30 cellular contexts compared by ENCODE assay signal in genomic region chr12:25690996-25691864, GRCh38.
DNase-seq lines count a peak whose midpoint lies in the region; TF ChIP-seq lines count a peak whose summit lies in the region.
"Had no signal": no experiment of that assay in that cellular context is flagged by ENCODE, and none has a peak within 500 bp of the region (broad histone marks: within the 10 kb centered on the region; RNA-seq: fewer than 3 reads in every experiment).

No MANE protein-coding gene starts in this region.

- no peak overlapping the region for H3K4me3 ChIP-seq in brain microvascular endothelial cell (ENCODE audit: low read depth, low read length)
- no peak overlapping the region for H3K4me3 ChIP-seq in mesenchymal stem cell (ENCODE audit: insufficient read depth in 1 of 2, low read depth in 1 of 2, low read length in 2 of 2)
- no peak overlapping the region for H3K4me3 ChIP-seq in PC-9
- H3K4me3 ChIP-seq: body of pancreas, skin epidermis, stomach, tibial artery had no signal

- peak; percentile 45 for DNase-seq in CMK (ENCODE audit: low read depth)
- DNase-seq in KBM-7 = peak; percentile 24
- no peak for DNase-seq in brain microvascular endothelial cell
- no peak for DNase-seq in mesenchymal stem cell
- DNase-seq in PC-9 = no peak
- DNase-seq in NCI-H1436 treated with DMSO at 0.1 percent for 48 hours (lab: John Stamatoyannopoulos, UW) = no peak
- no peak for DNase-seq in cardiac septum (ENCODE audit: low spot score)
- DNase-seq in SIG-M5 treated with dmso at 0.1 percent for 504 hours (lab: John Stamatoyannopoulos, UW; ENCODE audit: unreplicated experiment) = no peak
- DNase-seq: activated CD4-positive, alpha-beta T cell treated with anti-CD3 and anti-CD28 coated beads, Interleukin-2, amount 10 ng/mL, durations not matched to agents 24 days and 14 days; activated naive CD4-positive, alpha-beta T cell; activated T-cell treated with anti-CD3 and anti-CD28 coated beads, Interleukin-2, amount 50 U/mL, for 72 hours; body of pancreas; CD4-positive, alpha-beta memory T cell; DMS153; effector CD8-positive, alpha-beta T cell; KG1; MM.1S; naive thymus-derived CD4-positive, alpha-beta T cell; NCI-H1417; NCI-H2081 treated with DMSO at 0.1 percent for 48 hours; NCI-H226; NCI-H748 treated with DMSO at 0.1 percent for 48 hours; stimulated activated CD4-positive, alpha-beta T cell treated with anti-CD3 and anti-CD28 coated beads, Interleukin-1b, Interleukin-23, amount 100 ng/mL, for 48 hours; stimulated activated CD8-positive, alpha-beta memory T cell treated with anti-CD3 and anti-CD28 coated beads, Interleukin-4, amount 100 ng/mL, for 48 hours; stomach; tibial artery had no signal

- no peak overlapping the region for H3K4ac ChIP-seq in mesenchymal stem cell (ENCODE audit: low read depth in 1 of 2, low read length in 2 of 2)

- no peak overlapping the region for H3K14ac ChIP-seq in mesenchymal stem cell (ENCODE audit: low read length in 2 of 2)

- H2AK5ac ChIP-seq in mesenchymal stem cell (ENCODE audit: low read length, severe bottlenecking) = no peak overlapping the region

- H3K27ac ChIP-seq in brain microvascular endothelial cell = peak overlapping the region; percentile 68
- H3K27ac ChIP-seq in mesenchymal stem cell (ENCODE audit: low read length, poor library complexity, severe bottlenecking) = no peak overlapping the region
- no peak overlapping the region for H3K27ac ChIP-seq in PC-9
- H3K27ac ChIP-seq: body of pancreas, foreskin keratinocyte, RWPE1, stomach, tibial artery, VCaP had no signal

- no peaks in the 10 kb centered on the region for H3K4me1 ChIP-seq in mesenchymal stem cell (ENCODE audit: control insufficient read depth, insufficient read depth, low read depth, low read length)
- no peaks in the 10 kb centered on the region for H3K4me1 ChIP-seq in PC-9 (replicated peaks; ENCODE audit: insufficient read depth)
- H3K4me1 ChIP-seq: body of pancreas, foreskin keratinocyte, stomach had no signal

- no peak overlapping the region for H3K23ac ChIP-seq in mesenchymal stem cell (ENCODE audit: low read length in 2 of 2)

- H2BK12ac ChIP-seq in mesenchymal stem cell (ENCODE audit: low read length in 2 of 2) = no peak overlapping the region

- no peaks in the 10 kb centered on the region for H3K27me3 ChIP-seq in brain microvascular endothelial cell (replicated peaks)
- H3K27me3 ChIP-seq in mesenchymal stem cell (ENCODE audit: control insufficient read depth in 1 of 2, insufficient read depth in 1 of 2, low read length in 2 of 2) = no peaks in the 10 kb centered on the region
- H3K27me3 ChIP-seq in PC-9 (ENCODE audit: insufficient read depth, low read depth) = no peaks in the 10 kb centered on the region
- H3K27me3 ChIP-seq: body of pancreas, foreskin keratinocyte, stomach, tibial artery had no signal

- H2AFZ ChIP-seq in mesenchymal stem cell (ENCODE audit: low read depth, low read length) (no peak overlapping the region), PC-9 (no peak overlapping the region)

- CTCF ChIA-PET in PC-9 (lab: Charles Lee) = no interaction called here

- H3F3A ChIP-seq in PC-9 (ENCODE audit: insufficient read depth, low read depth) = no peaks in the 10 kb centered on the region

- peaks cover under 1% of the 10 kb centered on the region for H3K9me3 ChIP-seq in mesenchymal stem cell (ENCODE audit: control insufficient read depth, low read length)
- no peaks in the 10 kb centered on the region for H3K9me3 ChIP-seq in PC-9 (ENCODE audit: insufficient read depth, low read depth)
- H3K9me3 ChIP-seq: body of pancreas, tibial artery had no signal

- no peaks in the 10 kb centered on the region for H3K9me2 ChIP-seq in PC-9 (ENCODE audit: insufficient read depth)

- intact Hi-C loops in PC-9 (cut with micrococcal nuclease; ENCODE audit: unreplicated experiment) = no loop called here
- intact Hi-C loops in cardiac septum (cut with DNase I) = no loop called here

- H3K79me1 ChIP-seq in mesenchymal stem cell (replicated peaks; ENCODE audit: low read length, poor library complexity, severe bottlenecking) = no peaks in the 10 kb centered on the region

- H3K4me2 ChIP-seq in mesenchymal stem cell (ENCODE audit: low read length, poor library complexity, severe bottlenecking) (no peak overlapping the region), PC-9 (no peak overlapping the region)

- H3K79me2 ChIP-seq in PC-9 (ENCODE audit: low read depth) = no peaks in the 10 kb centered on the region

- no peak overlapping the region for H2BK15ac ChIP-seq in mesenchymal stem cell (ENCODE audit: low read depth, poor library complexity, severe bottlenecking)

- H2BK120ac ChIP-seq in mesenchymal stem cell (ENCODE audit: low read depth, low read length) = no peak overlapping the region

- BruUV-seq in PC-9 (replicated peaks; lab: Mats Ljungman, UMichigan) = no TSS peak

- H3K18ac ChIP-seq in mesenchymal stem cell (ENCODE audit: low read depth in 1 of 2, low read length in 2 of 2) = peak overlapping the region in 1 of 2 experiments; percentile 34

- H4K8ac ChIP-seq in mesenchymal stem cell (ENCODE audit: low read length) = no peak overlapping the region

- in situ Hi-C loops in KBM-7 (cut with MboI; ENCODE audit: low pct_unique_long_range_greater_than_20kb, low sequenced_read_pairs) = no loop called here
- in situ Hi-C loops in brain microvascular endothelial cell (cut with HindIII; ENCODE audit: low pct_ligation_motif_present, low sequenced_read_pairs) = no loop called here

- 81% methylated on average over 7 of the region's 8 CpGs for WGBS in mesenchymal stem cell

- H4K91ac ChIP-seq in mesenchymal stem cell (ENCODE audit: low read length) = no peak overlapping the region

- H4K20me1 ChIP-seq in PC-9 (ENCODE audit: insufficient read depth) = no peaks in the 10 kb centered on the region

- TF ChIP-seq CTCF in brain microvascular endothelial cell (IDR thresholded peaks at IDR 0.05; ENCODE audit: low read depth, low read length, missing control alignments) (no peak), PC-9 (conservative IDR thresholded peaks at IDR 0.05) (no peak)

- no peak overlapping the region for H2BK5ac ChIP-seq in mesenchymal stem cell (ENCODE audit: low read depth, low read length, poor library complexity, severe bottlenecking)

- H3K36me3 ChIP-seq in brain microvascular endothelial cell (replicated peaks) = no peaks in the 10 kb centered on the region
- H3K36me3 ChIP-seq in mesenchymal stem cell (ENCODE audit: control insufficient read depth in 1 of 2, insufficient read depth in 2 of 2, low read depth in 1 of 2, low read length in 2 of 2) = no peaks in the 10 kb centered on the region
- no peaks in the 10 kb centered on the region for H3K36me3 ChIP-seq in PC-9 (ENCODE audit: low read depth)
- H3K36me3 ChIP-seq: stomach, tibial artery had no signal

- POLR2A ChIA-PET in PC-9 (lab: Charles Lee; ENCODE audit: unreplicated experiment) = no interaction called here

- peak overlapping the region; percentile 82 for H3K9ac ChIP-seq in mesenchymal stem cell (ENCODE audit: low read length)

Comparison
In these comparisons a context has a peak if more than half of its experiments do, and no peak if none do; other contexts are left out.
1. DNase-seq: peak in CMK (single experiment) and KBM-7 (single experiment); none in brain microvascular endothelial cell (single experiment), mesenchymal stem cell (single experiment), PC-9 (0 of 2), NCI-H1436 treated with DMSO at 0.1 percent for 48 hours (single experiment), cardiac septum (single experiment) and SIG-M5 treated with dmso at 0.1 percent for 504 hours (single experiment).